ENCODE assay signal across 8 cellular contexts in the genomic region with DNA sequence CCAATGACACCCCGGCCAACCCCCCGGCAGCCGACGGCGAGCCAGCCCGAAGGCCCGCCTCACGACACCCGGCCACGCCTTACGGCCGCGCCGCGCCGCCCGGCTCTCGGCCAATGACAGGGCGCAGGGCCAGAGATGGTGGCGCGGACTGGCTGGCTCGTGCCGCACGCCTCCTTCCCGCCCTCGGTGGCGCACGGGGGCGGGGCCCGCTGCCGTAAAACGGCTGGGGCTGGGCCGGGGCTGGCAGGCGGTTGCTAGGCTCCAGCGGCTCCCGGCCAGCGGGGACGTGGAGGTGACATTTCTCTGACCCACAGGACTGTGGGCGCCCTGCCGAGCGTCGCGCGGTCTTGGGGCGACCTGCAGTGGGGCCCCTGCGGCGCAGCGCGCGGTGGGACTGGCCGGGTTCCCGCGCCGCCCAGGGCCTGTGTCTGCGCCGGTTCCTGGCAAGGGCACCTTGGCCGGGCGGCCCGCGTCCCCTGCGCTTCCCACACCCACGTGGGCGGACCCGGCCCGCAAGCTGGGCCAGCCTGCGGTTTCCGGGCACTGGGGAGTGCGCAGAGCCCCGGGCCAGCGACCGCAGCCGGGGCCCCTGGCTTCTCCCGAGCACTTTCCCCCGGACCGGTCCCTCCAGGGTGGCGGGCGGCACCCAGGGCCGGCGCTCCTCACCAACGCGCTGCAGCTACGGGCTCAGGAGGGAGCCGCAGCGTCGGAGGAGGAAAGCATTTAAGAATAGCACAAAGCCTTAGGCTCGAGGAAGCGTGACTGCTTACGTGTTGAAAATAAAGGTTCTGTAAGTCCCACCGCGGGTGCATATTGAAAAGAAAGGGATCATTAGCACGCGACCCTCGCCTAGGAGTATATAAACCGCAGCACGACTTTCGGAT.
DNase-seq lines count a peak whose midpoint lies in the region; ATAC-seq and FAIRE-seq lines count a peak whose summit lies in the region.

Gene MPC1, minus strand, starts transcription at position 8 of the 884 bp plus-strand sequence. CDS start 64 bp downstream, outside the sequence.

- peak; percentile 87 for ATAC-seq in GM21381 (IDR thresholded peaks at IDR 0.05; ENCODE audit: unreplicated experiment)

- H3K9me3 ChIP-seq in effector memory CD4-positive, alpha-beta T cell (ENCODE audit: control insufficient read depth, low read length) = no peaks in the 10 kb centered on the region

- DNase-seq in COR-L47 (lab: John Stamatoyannopoulos, UW) (peak; percentile 78), HTR-8/SVneo (ENCODE audit: insufficient read length, low spot score) (peak; percentile 87), NOMO-1 treated with DMSO at 0.1 percent for 48 hours (lab: John Stamatoyannopoulos, UW; ENCODE audit: unreplicated experiment) (peak; percentile 95), medulla oblongata (ENCODE audit: extremely low spot score) (peak; percentile 96)
- DNase-seq in activated CD8-positive, alpha-beta memory T cell treated with anti-CD3 and anti-CD28 coated beads for 4 hours (ENCODE audit: low read depth in 2 of 2) = peak; percentile 84 to 86
- DNase-seq in effector memory CD4-positive, alpha-beta T cell = peak; percentile 84 to 90 (median 89)
- peak; percentile 88 to 89 (median 88) for DNase-seq in stimulated activated CD4-positive, alpha-beta T cell treated with anti-CD3 and anti-CD28 coated beads, TNF-alpha, amount 100 ng/mL, for 48 hours (ENCODE audit: low read depth in 3 of 3)

- no peaks in the 10 kb centered on the region for H3K36me3 ChIP-seq in effector memory CD4-positive, alpha-beta T cell (ENCODE audit: control insufficient read depth, insufficient read depth, low read length)

- H3K4me1 ChIP-seq in effector memory CD4-positive, alpha-beta T cell (ENCODE audit: control insufficient read depth, insufficient read depth, low read length, poor library complexity, severe bottlenecking) = peaks cover 5% of the 10 kb centered on the region

- H3K27me3 ChIP-seq in effector memory CD4-positive, alpha-beta T cell (replicated peaks; ENCODE audit: control insufficient read depth, insufficient read depth, low read length, poor library complexity, severe bottlenecking) = no peaks in the 10 kb centered on the region

- peak within 1 kb of the TSS; percentile 87 for H3K4me3 ChIP-seq in effector memory CD4-positive, alpha-beta T cell (ENCODE audit: insufficient read depth, low read depth, low read length, poor library complexity, severe bottlenecking)

- peak; percentile 98 for FAIRE-seq in HTR-8/SVneo (lab: Jason Lieb, UNC)

- peak within 1 kb of the TSS; percentile 76 for H3K27ac ChIP-seq in effector memory CD4-positive, alpha-beta T cell (ENCODE audit: insufficient read depth, low read length, poor library complexity, severe bottlenecking)

Comparison
In these comparisons a context has a peak if more than half of its experiments do, and no peak if none do; other contexts are left out.
1. Peak in every context shown above with its lines: DNase-seq, ATAC-seq, H3K4me3 ChIP-seq and H3K27ac ChIP-seq.